30 cellular contexts compared by ENCODE assay signal in the genomic region with DNA sequence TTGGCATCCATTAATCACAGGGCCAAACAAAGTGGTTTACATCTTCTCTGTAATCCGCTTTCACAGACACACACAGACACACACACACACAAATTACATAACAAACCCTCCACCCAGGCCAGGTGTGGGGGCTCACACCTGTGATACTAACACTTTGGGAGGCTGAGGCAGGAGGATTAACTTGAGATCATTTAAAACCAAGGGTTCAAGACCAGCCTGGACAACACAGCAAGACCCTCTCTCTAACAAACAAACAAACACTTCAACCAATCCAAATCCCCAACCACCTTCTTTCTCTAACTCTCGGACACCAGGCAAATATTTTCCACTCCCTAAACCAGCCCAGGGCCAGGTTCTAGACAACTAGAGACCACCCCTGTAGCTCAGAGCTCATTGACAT.
"Had no signal": no experiment of that assay in that cellular context is flagged by ENCODE, and none has a peak within 500 bp of the region (broad histone marks: within the 10 kb centered on the region; RNA-seq: fewer than 3 reads in every experiment).

No MANE protein-coding gene starts in this region.

- H3K27ac ChIP-seq: body of pancreas, colonic mucosa, epithelial cell of prostate, esophagus squamous epithelium, gastroesophageal sphincter, heart right ventricle, WERI-Rb-1 had no signal

- H3K4me1 ChIP-seq: body of pancreas, colonic mucosa, gastroesophageal sphincter, heart right ventricle had no signal

- DNase-seq: activated CD4-positive, alpha-beta memory T cell treated with anti-CD3 and anti-CD28 coated beads, Interleukin-2, amount 10 ng/mL, durations not matched to agents 7 days and 5 days; activated CD4-positive, alpha-beta T cell treated with anti-CD3 and anti-CD28 coated beads for 4 hours; activated CD4-positive, alpha-beta T cell treated with anti-CD3 and anti-CD28 coated beads, Interleukin-2, amount 10 ng/mL, durations not matched to agents 7 days and 5 days; activated CD4-positive, alpha-beta T cell treated with anti-CD3 and anti-CD28 coated beads, Interleukin-2, amount 50 U/mL, for 4 hours; activated CD4-positive, CD25-positive, alpha-beta regulatory T cell; activated CD4-positive, CD25-positive, alpha-beta regulatory T cell treated with anti-CD3 and anti-CD28 coated beads, Interleukin-2, amount 50 U/mL, for 72 hours; activated CD8-positive, alpha-beta memory T cell treated with anti-CD3 and anti-CD28 coated beads, Interleukin-2, amount 50 U/mL, for 48 hours; activated gamma-delta T cell; activated naive CD4-positive, alpha-beta T cell; activated naive CD4-positive, alpha-beta T cell treated with anti-CD3 and anti-CD28 coated beads, Interleukin-2, amount 50 U/mL, for 16 hours; activated T-cell treated with anti-CD3 and anti-CD28 coated beads for 4 hours; activated T-cell treated with anti-CD3 and anti-CD28 coated beads, Interleukin-2, amount 50 U/mL, for 24 hours; activated T-cell treated with anti-CD3 and anti-CD28 coated beads, Interleukin-2, amount 50 U/mL, for 72 hours; amniotic stem cell; aorta; body of pancreas; caudate nucleus; colonic mucosa; effector CD8-positive, alpha-beta T cell; esophagus squamous epithelium; foreskin melanocyte; heart right ventricle; T-helper 1 cell; T-helper 17 cell; T1000; WERI-Rb-1 had no signal

- ATAC-seq: activated T-cell treated with anti-CD3 and anti-CD28 coated beads, Interleukin-2, amount 50 U/mL, for 72 hours; body of pancreas; gastroesophageal sphincter; heart right ventricle; T-helper 17 cell had no signal

- H3K36me3 ChIP-seq: colonic mucosa, esophagus squamous epithelium, gastroesophageal sphincter, heart right ventricle, WERI-Rb-1 had no signal

- H3K9me3 ChIP-seq: body of pancreas, colonic mucosa, esophagus squamous epithelium, gastroesophageal sphincter, heart right ventricle had no signal

- FAIRE-seq: endometrium, endothelial cell of umbilical vein had no signal

- H3K4me3 ChIP-seq: body of pancreas, colonic mucosa, esophagus squamous epithelium, gastroesophageal sphincter, heart right ventricle had no signal

- H3K27me3 ChIP-seq: body of pancreas, colonic mucosa, esophagus squamous epithelium, gastroesophageal sphincter, heart right ventricle had no signal
